ENCODE assay signal across 13 cellular contexts in genomic region chr3:45137656-45138181, GRCh38. TPM values are rescaled to one million over a fixed set of nuclear protein-coding genes. Genes with fewer than 3 reads are reported as not detected.
DNase-seq lines count a peak whose midpoint lies in the region; ATAC-seq and TF ChIP-seq lines count a peak whose summit lies in the region.
"Had no signal": no experiment of that assay in that cellular context is flagged by ENCODE, and none has a peak within 500 bp of the region (broad histone marks: within the 10 kb centered on the region; RNA-seq: fewer than 3 reads in every experiment).

No MANE protein-coding gene starts in this region.

- H3K27ac Mint-ChIP-seq in H9, result no peak overlapping the region
- H3K27ac Mint-ChIP-seq: T-helper 2 cell treated with Interferon-gamma antibody and Interleukin-4, amounts not matched to agents 5 μg/mL and 100 μg/mL, for 36 hours had no signal

- TF ChIP-seq POLR2A in erythroblast (IDR thresholded peaks at IDR 0.05; ENCODE audit: low read length), result no peak

- H3F3A ChIP-seq in PC-3 (ENCODE audit: low read length, unreplicated experiment), result peaks cover 6% of the 10 kb centered on the region

- H3K27ac ChIP-seq in H9 (ENCODE audit: insufficient read length, low read depth, low read length), result no peak overlapping the region
- peak overlapping the region; percentile 76 for H3K27ac ChIP-seq in PC-3 (ENCODE audit: low read length)
- H3K27ac ChIP-seq in trophoblast cell (ENCODE audit: low read depth, low read length), result no peak overlapping the region

- no TSS peak for BruUV-seq in PC-3 (replicated peaks; lab: Mats Ljungman, UMichigan)

- H2BK20ac ChIP-seq in H9 (ENCODE audit: low read depth, low read length, poor library complexity, severe bottlenecking), result no peak overlapping the region

- H2AK5ac ChIP-seq in H9 (ENCODE audit: insufficient read length, low read length), result no peak overlapping the region
- H2AK5ac ChIP-seq in trophoblast cell (ENCODE audit: low read length), result no peak overlapping the region

- H3K79me1 ChIP-seq in H9 (ENCODE audit: insufficient read depth, low read depth, low read length, poor library complexity, severe bottlenecking) (no peaks in the 10 kb centered on the region), trophoblast cell (ENCODE audit: low read length) (no peaks in the 10 kb centered on the region)

- intact Hi-C loops in PC-3 (cut with micrococcal nuclease), result no loop called here

- H3K9me3 ChIP-seq in H9 (ENCODE audit: control insufficient read depth, low read depth, low read length) (no peaks in the 10 kb centered on the region), PC-3 (ENCODE audit: low read length) (no peaks in the 10 kb centered on the region), trophoblast cell (ENCODE audit: insufficient read depth, low read depth, low read length) (no peaks in the 10 kb centered on the region)

- H3K14ac ChIP-seq in H9 (ENCODE audit: insufficient read depth, low read length) (no peak overlapping the region), trophoblast cell (ENCODE audit: low read length) (no peak overlapping the region)

- H3K4me1 ChIP-seq in H9 (ENCODE audit: insufficient read depth, low read length), result peaks cover 5% of the 10 kb centered on the region
- peaks cover 84% of the 10 kb centered on the region for H3K4me1 ChIP-seq in PC-3 (ENCODE audit: insufficient read depth, low read length)
- H3K4me1 ChIP-seq in trophoblast cell (ENCODE audit: control insufficient read depth in 1 of 2, insufficient read depth in 2 of 2, low read length in 2 of 2), result peaks cover 9 to 11% of the 10 kb centered on the region in 2 experiments

- H4K12ac ChIP-seq in trophoblast cell (ENCODE audit: low read depth, low read length), result no peak overlapping the region

- peaks cover 30 to 34% of the 10 kb centered on the region in 2 experiments for H3K4me1 Mint-ChIP-seq in H9

- H4K5ac ChIP-seq in H9 (ENCODE audit: insufficient read length, low read depth, low read length), result no peak overlapping the region

- H3K4ac ChIP-seq in H9 (ENCODE audit: low read depth, low read length) (no peak overlapping the region), trophoblast cell (ENCODE audit: low read depth, low read length) (no peak overlapping the region)

- TF ChIP-seq CTCF in H9 (conservative IDR thresholded peaks at IDR 0.05) (peak; percentile 15; the same call in 1 of the 3 replicates), PC-3 (conservative IDR thresholded peaks at IDR 0.05; ENCODE audit: low read depth, low read length) (no peak)

- H3T11ph ChIP-seq in H9 (ENCODE audit: low read length), result no peak overlapping the region

- H3K9ac ChIP-seq in H9 (ENCODE audit: extremely low read depth, insufficient read length, low read length), result no peak overlapping the region
- 0 out of 2 replicates have a peak overlapping the region, but pooled peaks have one; percentile 34 for H3K9ac ChIP-seq in PC-3 (ENCODE audit: low read length)
- H3K9ac ChIP-seq in trophoblast cell (ENCODE audit: low read length), result no peak overlapping the region

- H2BK12ac ChIP-seq in H9 (ENCODE audit: insufficient read length, low read depth, low read length), result no peak overlapping the region
- H2BK12ac ChIP-seq in trophoblast cell (ENCODE audit: low read length), result no peak overlapping the region

- CTCF ChIA-PET in PC-3 (lab: Charles Lee), result interaction anchor here (0.7 to 1.4 kb wide), 3 partner anchors 14 to 97 kb away, joined by 3 to 4 read pairs (median 3); no protein-coding TSS in a partner anchor

- peaks cover 54% of the 10 kb centered on the region for H3K36me3 ChIP-seq in PC-3 (ENCODE audit: low read depth, low read length)
- H3K36me3 ChIP-seq in trophoblast cell (ENCODE audit: control insufficient read depth in 1 of 2, insufficient read depth in 2 of 2, low read length in 2 of 2), result no peaks in the 10 kb centered on the region

- H2AFZ ChIP-seq in H9 (ENCODE audit: low read length), result no peak overlapping the region
- no peak overlapping the region for H2AFZ ChIP-seq in PC-3 (ENCODE audit: low read length)
- H2AFZ ChIP-seq in trophoblast cell (ENCODE audit: insufficient read depth, low read length, poor library complexity), result no peak overlapping the region

- no peak overlapping the region for H4K8ac ChIP-seq in H9 (replicated peaks; ENCODE audit: insufficient read length, low read depth, low read length)
- H4K8ac ChIP-seq in trophoblast cell (ENCODE audit: low read depth, low read length), result no peak overlapping the region

- H2BK15ac ChIP-seq in H9 (ENCODE audit: low read depth, low read length), result no peak overlapping the region

- WGBS in H9 (ENCODE audit: extremely low coverage, insufficient read length, low lambda C conversion rate), result no CpG with 5 or more reads among the region's 5 CpGs
- no CpG with 5 or more reads among the region's 5 CpGs for WGBS in trophoblast cell (ENCODE audit: extremely low coverage, insufficient coverage, insufficient read length)

- H4K20me1 ChIP-seq in H9 (ENCODE audit: control insufficient read depth, insufficient read depth, insufficient read length) (no peaks in the 10 kb centered on the region), PC-3 (ENCODE audit: low read length) (peaks cover 8% of the 10 kb centered on the region; the same call in 1 of the 2 replicates)

- H3K9me3 Mint-ChIP-seq in H9, result no peaks in the 10 kb centered on the region; a peak in 1 of 5 replicates
- H3K9me3 Mint-ChIP-seq: T-helper 2 cell treated with Interferon-gamma antibody and Interleukin-4, amounts not matched to agents 5 μg/mL and 100 μg/mL, for 36 hours had no signal

- H3K4me3 ChIP-seq in PC-3 (ENCODE audit: low read length), result peak overlapping the region; percentile 18; the same call in 1 of the 2 replicates
- no peak overlapping the region for H3K4me3 ChIP-seq in trophoblast cell (ENCODE audit: low read depth, low read length)

- no peak overlapping the region for H3K4me3 Mint-ChIP-seq in H9
- H3K4me3 Mint-ChIP-seq: T-helper 2 cell treated with Interferon-gamma antibody and Interleukin-4, amounts not matched to agents 5 μg/mL and 100 μg/mL, for 36 hours had no signal

- H3K4me2 ChIP-seq in H9 (ENCODE audit: insufficient read depth, insufficient read length, low read length) (no peak overlapping the region), PC-3 (ENCODE audit: low read length) (peak overlapping the region; percentile 29), trophoblast cell (ENCODE audit: low read length) (no peak overlapping the region)

- H3K9me2 ChIP-seq in PC-3 (replicated peaks; ENCODE audit: low read length), result no peaks in the 10 kb centered on the region

- DNase-seq in H9, result no peak
- DNase-seq in PC-3, result peak; percentile 65
- DNase-seq in erythroblast (lab: John Stamatoyannopoulos, UW), result peak; percentile 77 to 90
- peak; percentile 54 to 70 for DNase-seq in trophoblast cell
- DNase-seq in amygdala (lab: John Stamatoyannopoulos, UW), result no peak
- DNase-seq: activated CD8-positive, alpha-beta memory T cell treated with anti-CD3 and anti-CD28 coated beads, Interleukin-2, amount 50 U/mL, for 4 hours; COR-L47; NCI-H1930; stimulated activated CD4-positive, alpha-beta T cell treated with anti-CD3 and anti-CD28 coated beads, Interleukin-4, amount 100 ng/mL, for 4 hours had no signal

- H3K27me3 Mint-ChIP-seq in H9 (ENCODE audit: low read depth), result peaks cover 4% of the 10 kb centered on the region

- no peaks in the 10 kb centered on the region; a peak in 1 of 7 replicates for H3K36me3 Mint-ChIP-seq in H9 (ENCODE audit: insufficient read depth in 1 of 3, low read depth in 3 of 3)

- ATAC-seq in PC-3, result no peak
- no peak for ATAC-seq in HG03135 (IDR thresholded peaks at IDR 0.05; ENCODE audit: unreplicated experiment)
- no peak for ATAC-seq in GM18873 (IDR thresholded peaks at IDR 0.05; ENCODE audit: low FRiP score, unreplicated experiment)
- ATAC-seq: Panc1 had no signal

- no peak overlapping the region for H3K56ac ChIP-seq in H9 (ENCODE audit: insufficient read length, low read depth, low read length)

- no peak overlapping the region for H3K23ac ChIP-seq in H9 (ENCODE audit: insufficient read length, low read depth, low read length)
- no peak overlapping the region for H3K23ac ChIP-seq in trophoblast cell (ENCODE audit: low read length)

- no peaks in the 10 kb centered on the region; the same call in 1 of the 2 replicates for H3K79me2 ChIP-seq in H9 (ENCODE audit: insufficient read depth, low read length)
- H3K79me2 ChIP-seq in PC-3 (ENCODE audit: low read length), result peaks cover 95% of the 10 kb centered on the region
- H3K79me2 ChIP-seq in trophoblast cell (ENCODE audit: control insufficient read depth, insufficient read depth, low read length, poor library complexity), result no peaks in the 10 kb centered on the region

- POLR2A ChIA-PET in PC-3 (lab: Charles Lee; ENCODE audit: unreplicated experiment), result interaction anchor here (0.6 kb wide), 2 partner anchors 80 to 355 kb away, joined by 3 read pairs; no protein-coding TSS in a partner anchor

- H2BK120ac ChIP-seq in H9 (ENCODE audit: low read depth, low read length, poor library complexity, severe bottlenecking) (no peak overlapping the region), trophoblast cell (ENCODE audit: insufficient read depth, low read length, poor library complexity) (no peak overlapping the region)

- H3K27me3 ChIP-seq in H9 (ENCODE audit: insufficient read depth, low read length), result no peaks in the 10 kb centered on the region
- H3K27me3 ChIP-seq in PC-3 (ENCODE audit: low read length), result no peaks in the 10 kb centered on the region
- no peaks in the 10 kb centered on the region for H3K27me3 ChIP-seq in trophoblast cell (ENCODE audit: insufficient read depth, low read length)

- H4K91ac ChIP-seq in H9 (ENCODE audit: insufficient read length, low read depth, low read length) (no peak overlapping the region), trophoblast cell (ENCODE audit: low read depth, low read length) (no peak overlapping the region)

- no peak overlapping the region for H2BK5ac ChIP-seq in H9 (ENCODE audit: insufficient read length, low read length)
- no peak overlapping the region for H2BK5ac ChIP-seq in trophoblast cell (ENCODE audit: low read depth, low read length, poor library complexity)

- H3K23me2 ChIP-seq in H9 (ENCODE audit: insufficient read length, low read depth, low read length, poor library complexity, severe bottlenecking), result no peaks in the 10 kb centered on the region

- H3K18ac ChIP-seq in H9 (ENCODE audit: insufficient read length, low read depth, low read length) (no peak overlapping the region), trophoblast cell (ENCODE audit: low read length) (no peak overlapping the region)

RNA-seq across cellular contexts. Expression of gene CDCP1, which starts 8.5 kb away (rescaled TPM):
- 12.9 and 14.1 TPM in 2 replicates for total RNA-seq in H9 (2021)
- 120 and 124 TPM in 2 replicates for total RNA-seq in PC-3 (2014; rRNA removed)
- 3.7 and 4.1 TPM in 2 replicates for polyA plus RNA-seq in trophoblast cell (2013)

Comparison
In these comparisons a context has a peak if more than half of its experiments do, and no peak if none do; other contexts are left out.
1. DNase-seq: peak in PC-3 (single experiment), erythroblast (2 of 2) and trophoblast cell (2 of 2); none in H9 (single experiment) and amygdala (0 of 56).